In genomic region chr7:128425851-128426250, GRCh38 we compare ENCODE assay signal across 8 cellular contexts. TPM values are rescaled to one million over a fixed set of nuclear protein-coding genes. Genes with fewer than 3 reads are reported as not detected.
DNase-seq lines count a peak whose midpoint lies in the region; ATAC-seq and TF ChIP-seq lines count a peak whose summit lies in the region.

No MANE protein-coding gene starts in this region.

- H3K27ac ChIP-seq in hepatocyte = no peak overlapping the region

- H3K4me2 ChIP-seq in hepatocyte = no peak overlapping the region

- H3K27me3 ChIP-seq in MG63 (no peaks in the 10 kb centered on the region), hepatocyte (no peaks in the 10 kb centered on the region)

- H3K4me3 ChIP-seq in MG63 (no peak overlapping the region), hepatocyte (no peak overlapping the region)

- ATAC-seq in GM19452 (IDR thresholded peaks at IDR 0.05; ENCODE audit: unreplicated experiment) (no peak), GM19324 (IDR thresholded peaks at IDR 0.05; ENCODE audit: low FRiP score, unreplicated experiment) (no peak)

- no peaks in the 10 kb centered on the region for H3K79me2 ChIP-seq in hepatocyte

- peak; percentile 48 for DNase-seq in G401 (ENCODE audit: low spot score)
- peak; percentile 18 for DNase-seq in MG63
- peak; percentile 42 to 76 (median 62) for DNase-seq in T-helper 1 cell
- DNase-seq in amygdala (lab: John Stamatoyannopoulos, UW) = peak in 31 of 56 donors; percentile 8 to 84 (median 43)
- peak; percentile 74 for DNase-seq in hepatocyte (ENCODE audit: low spot score)
- peak; percentile 69 to 87 (median 73) for DNase-seq in stimulated activated CD4-positive, alpha-beta T cell treated with anti-CD3 and anti-CD28 coated beads, Interleukin-12 subunit alpha, Interleukin-12 subunit beta, amount 100 ng/mL, for 48 hours (ENCODE audit: low read depth in 2 of 3, low spot score in 1 of 3)

- no peak overlapping the region for H2AFZ ChIP-seq in hepatocyte

- peaks cover 3% of the 10 kb centered on the region for H3K4me1 ChIP-seq in hepatocyte (ENCODE audit: insufficient read depth)

- H3K36me3 ChIP-seq in MG63 (no peaks in the 10 kb centered on the region), hepatocyte (replicated peaks; ENCODE audit: insufficient read depth, low read depth) (no peaks in the 10 kb centered on the region)

- in situ Hi-C loops in G401 (cut with HindIII; ENCODE audit: low sequenced_read_pairs) = no loop called here

- no peaks in the 10 kb centered on the region for H3K9me3 ChIP-seq in MG63
- no peaks in the 10 kb centered on the region for H3K9me3 ChIP-seq in hepatocyte (ENCODE audit: low read depth)

- TF ChIP-seq CTCF in hepatocyte (IDR thresholded peaks at IDR 0.05; ENCODE audit: poor library complexity) = peak; percentile 83

- WGBS in hepatocyte (ENCODE audit: low lambda C conversion rate, missing lambda C conversion rate) = 31% methylated on average over 4 of the region's 4 CpGs

- H3K9me2 ChIP-seq in hepatocyte (replicated peaks; ENCODE audit: insufficient read depth) = no peaks in the 10 kb centered on the region

- no peaks in the 10 kb centered on the region for H4K20me1 ChIP-seq in hepatocyte (ENCODE audit: insufficient read depth, poor library complexity, severe bottlenecking)

RNA-seq across cellular contexts. Expression of gene IMPDH1, which starts 16.1 kb away (rescaled TPM):
- 58.5 and 67.9 TPM in 2 replicates for total RNA-seq in G401 (2014; rRNA removed; shearing (Covaris generic))
- 42.1 and 67.6 TPM in 2 replicates for total RNA-seq in MG63 (2014; rRNA removed; shearing (Covaris generic); ENCODE audit: low replicate concordance)
- 30.4 and 34.7 TPM in 2 replicates for total RNA-seq in hepatocyte
- 63.5 and 70.5 TPM in 2 replicates for polyA plus RNA-seq in hepatocyte

RNA-seq across cellular contexts. Expression of gene HILPDA, which starts 29.8 kb away (rescaled TPM):
- 9.0 and 14.2 TPM in 2 replicates for total RNA-seq in G401 (2014; rRNA removed; shearing (Covaris generic))
- total RNA-seq in MG63 (2014; rRNA removed; shearing (Covaris generic); ENCODE audit: low replicate concordance) = 7.6 and 10.0 TPM in 2 replicates
- 16.5 and 18.0 TPM in 2 replicates for total RNA-seq in hepatocyte
- polyA plus RNA-seq in hepatocyte = 37.4 and 44.2 TPM in 2 replicates

RNA-seq across cellular contexts. Expression of gene METTL2B, which starts 50.7 kb away (rescaled TPM):
- 23.8 and 55.4 TPM in 2 replicates for total RNA-seq in G401 (2014; rRNA removed; shearing (Covaris generic))
- total RNA-seq in MG63 (2014; rRNA removed; shearing (Covaris generic); ENCODE audit: low replicate concordance) = 17.2 and 19.1 TPM in 2 replicates
- total RNA-seq in hepatocyte = 22.9 and 29.0 TPM in 2 replicates
- 9.1 and 11.4 TPM in 2 replicates for polyA plus RNA-seq in hepatocyte

Comparison
In these comparisons a context has a peak if more than half of its experiments do, and no peak if none do; other contexts are left out.
1. DNase-seq: peak in every context shown above with its lines; median percentile 74 in hepatocyte; 73 in stimulated activated CD4-positive, alpha-beta T cell treated with anti-CD3 and anti-CD28 coated beads, Interleukin-12 subunit alpha, Interleukin-12 subunit beta, amount 100 ng/mL, for 48 hours; 62 in T-helper 1 cell; 48 in G401; 43 in amygdala; 18 in MG63.